1 cellular context compared by ENCODE assay signal in genomic region chr4:105622269-105622668, GRCh38.
TF ChIP-seq lines count a peak whose summit lies in the region.

No MANE protein-coding gene starts in this region.

TF ChIP-seq in GM23338, 12 proteins besides CTCF, POLR2A, EP300 and RAD21:
- TF ChIP-seq REST (IDR thresholded peaks at IDR 0.05; ENCODE audit: unreplicated experiment) (no peak), JUNB (IDR thresholded peaks at IDR 0.05; ENCODE audit: unreplicated experiment) (no peak), ZNF331 (CRISPR knock-in tag; IDR thresholded peaks at IDR 0.05; ENCODE audit: low read depth) (no peak), EZH2phosphoT487 (IDR thresholded peaks at IDR 0.05; ENCODE audit: unreplicated experiment) (no peak), NANOG (IDR thresholded peaks at IDR 0.05; ENCODE audit: borderline replicate concordance) (no peak), ETS1 (IDR thresholded peaks at IDR 0.05) (no peak), CREB1 (CRISPR knock-in tag; IDR thresholded peaks at IDR 0.05; ENCODE audit: low read depth) (no peak), ZNF114 (CRISPR knock-in tag; IDR thresholded peaks at IDR 0.05) (no peak), POLR2AphosphoS5 (IDR thresholded peaks at IDR 0.05; ENCODE audit: low read depth) (no peak), STAT1 (IDR thresholded peaks at IDR 0.05; ENCODE audit: unreplicated experiment) (no peak), EZH2 (IDR thresholded peaks at IDR 0.05; ENCODE audit: low read depth, unreplicated experiment) (no peak), ZNF462 (CRISPR knock-in tag; IDR thresholded peaks at IDR 0.05) (no peak)
